In genomic region chr2:215417400-215417951, GRCh38 we compare ENCODE assay signal across 1 cellular context.
TF ChIP-seq lines count a peak whose summit lies in the region.

No MANE protein-coding gene starts in this region.

TF ChIP-seq in HepG2, 621 proteins besides CTCF, POLR2A, EP300 and RAD21 (continued from another document and continues in another):
- TF ChIP-seq, protein P1, sequence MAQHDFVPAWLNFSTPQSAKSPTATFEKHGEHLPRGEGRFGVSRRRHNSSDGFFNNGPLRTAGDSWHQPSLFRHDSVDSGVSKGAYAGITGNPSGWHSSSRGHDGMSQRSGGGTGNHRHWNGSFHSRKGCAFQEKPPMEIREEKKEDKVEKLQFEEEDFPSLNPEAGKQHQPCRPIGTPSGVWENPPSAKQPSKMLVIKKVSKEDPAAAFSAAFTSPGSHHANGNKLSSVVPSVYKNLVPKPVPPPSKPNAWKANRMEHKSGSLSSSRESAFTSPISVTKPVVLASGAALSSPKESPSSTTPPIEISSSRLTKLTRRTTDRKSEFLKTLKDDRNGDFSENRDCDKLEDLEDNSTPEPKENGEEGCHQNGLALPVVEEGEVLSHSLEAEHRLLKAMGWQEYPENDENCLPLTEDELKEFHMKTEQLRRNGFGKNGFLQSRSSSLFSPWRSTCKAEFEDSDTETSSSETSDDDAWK (CRISPR knock-in tag; IDR thresholded peaks at IDR 0.05) = no peak
- TF ChIP-seq HOXA9 (CRISPR knock-in tag; IDR thresholded peaks at IDR 0.05; ENCODE audit: borderline replicate concordance) = no peak
- TF ChIP-seq ZFAT (CRISPR knock-in tag; conservative IDR thresholded peaks at IDR 0.05) = no peak
- no peak for TF ChIP-seq THYN1 (CRISPR knock-in tag; IDR thresholded peaks at IDR 0.05; ENCODE audit: borderline replicate concordance, low read depth)
- TF ChIP-seq KAT7 (CRISPR knock-in tag; IDR thresholded peaks at IDR 0.05; ENCODE audit: borderline replicate concordance) = no peak
- TF ChIP-seq, protein P2, sequence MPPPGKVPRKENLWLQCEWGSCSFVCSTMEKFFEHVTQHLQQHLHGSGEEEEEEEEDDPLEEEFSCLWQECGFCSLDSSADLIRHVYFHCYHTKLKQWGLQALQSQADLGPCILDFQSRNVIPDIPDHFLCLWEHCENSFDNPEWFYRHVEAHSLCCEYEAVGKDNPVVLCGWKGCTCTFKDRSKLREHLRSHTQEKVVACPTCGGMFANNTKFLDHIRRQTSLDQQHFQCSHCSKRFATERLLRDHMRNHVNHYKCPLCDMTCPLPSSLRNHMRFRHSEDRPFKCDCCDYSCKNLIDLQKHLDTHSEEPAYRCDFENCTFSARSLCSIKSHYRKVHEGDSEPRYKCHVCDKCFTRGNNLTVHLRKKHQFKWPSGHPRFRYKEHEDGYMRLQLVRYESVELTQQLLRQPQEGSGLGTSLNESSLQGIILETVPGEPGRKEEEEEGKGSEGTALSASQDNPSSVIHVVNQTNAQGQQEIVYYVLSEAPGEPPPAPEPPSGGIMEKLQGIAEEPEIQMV (CRISPR knock-in tag; IDR thresholded peaks at IDR 0.05; ENCODE audit: low read depth) = no peak
- peak; percentile 93 for TF ChIP-seq HNF4G (IDR thresholded peaks at IDR 0.05; ENCODE audit: borderline replicate concordance, low read depth, low read length)
- peak; percentile 90 for TF ChIP-seq HNF4G (CRISPR knock-in tag; IDR thresholded peaks at IDR 0.05; ENCODE audit: borderline replicate concordance, low read depth)
- no peak for TF ChIP-seq CAMTA2 (CRISPR knock-in tag; IDR thresholded peaks at IDR 0.05; ENCODE audit: borderline replicate concordance)
- no peak for TF ChIP-seq SIN3A (IDR thresholded peaks at IDR 0.05; ENCODE audit: borderline replicate concordance, low read depth, low read length)
- TF ChIP-seq YEATS2 (CRISPR knock-in tag; IDR thresholded peaks at IDR 0.05; ENCODE audit: borderline replicate concordance) = no peak
- TF ChIP-seq YEATS4 (CRISPR knock-in tag; IDR thresholded peaks at IDR 0.05; ENCODE audit: borderline replicate concordance) = peak; percentile 35; the same call in 1 of the 2 replicates
- peak; percentile 55 for TF ChIP-seq CEBPG (CRISPR knock-in tag; IDR thresholded peaks at IDR 0.05)
- no peak for TF ChIP-seq FOXO4 (CRISPR knock-in tag; conservative IDR thresholded peaks at IDR 0.05)
- TF ChIP-seq, protein P3, sequence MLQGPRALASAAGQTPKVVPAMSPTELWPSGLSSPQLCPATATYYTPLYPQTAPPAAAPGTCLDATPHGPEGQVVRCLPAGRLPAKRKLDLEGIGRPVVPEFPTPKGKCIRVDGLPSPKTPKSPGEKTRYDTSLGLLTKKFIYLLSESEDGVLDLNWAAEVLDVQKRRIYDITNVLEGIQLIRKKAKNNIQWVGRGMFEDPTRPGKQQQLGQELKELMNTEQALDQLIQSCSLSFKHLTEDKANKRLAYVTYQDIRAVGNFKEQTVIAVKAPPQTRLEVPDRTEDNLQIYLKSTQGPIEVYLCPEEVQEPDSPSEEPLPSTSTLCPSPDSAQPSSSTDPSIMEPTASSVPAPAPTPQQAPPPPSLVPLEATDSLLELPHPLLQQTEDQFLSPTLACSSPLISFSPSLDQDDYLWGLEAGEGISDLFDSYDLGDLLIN (CRISPR knock-in tag; IDR thresholded peaks at IDR 0.05; ENCODE audit: borderline replicate concordance) = no peak
- TF ChIP-seq HBP1 (CRISPR knock-in tag; IDR thresholded peaks at IDR 0.05; ENCODE audit: low read depth) = no peak
- peak; percentile 50 for TF ChIP-seq PHF21A (CRISPR knock-in tag; IDR thresholded peaks at IDR 0.05)
- no peak for TF ChIP-seq ZNF441 (CRISPR knock-in tag; IDR thresholded peaks at IDR 0.05; ENCODE audit: borderline replicate concordance)
- TF ChIP-seq RBM39 (IDR thresholded peaks at IDR 0.05; ENCODE audit: low read depth, low read length, poor library complexity, severe bottlenecking) = no peak
- no peak for TF ChIP-seq KDM5A (IDR thresholded peaks at IDR 0.05; ENCODE audit: borderline replicate concordance, low read length)
- TF ChIP-seq MAFF (IDR thresholded peaks at IDR 0.05; ENCODE audit: low read depth, low read length) = peak; percentile 67
- TF ChIP-seq, protein P4, sequence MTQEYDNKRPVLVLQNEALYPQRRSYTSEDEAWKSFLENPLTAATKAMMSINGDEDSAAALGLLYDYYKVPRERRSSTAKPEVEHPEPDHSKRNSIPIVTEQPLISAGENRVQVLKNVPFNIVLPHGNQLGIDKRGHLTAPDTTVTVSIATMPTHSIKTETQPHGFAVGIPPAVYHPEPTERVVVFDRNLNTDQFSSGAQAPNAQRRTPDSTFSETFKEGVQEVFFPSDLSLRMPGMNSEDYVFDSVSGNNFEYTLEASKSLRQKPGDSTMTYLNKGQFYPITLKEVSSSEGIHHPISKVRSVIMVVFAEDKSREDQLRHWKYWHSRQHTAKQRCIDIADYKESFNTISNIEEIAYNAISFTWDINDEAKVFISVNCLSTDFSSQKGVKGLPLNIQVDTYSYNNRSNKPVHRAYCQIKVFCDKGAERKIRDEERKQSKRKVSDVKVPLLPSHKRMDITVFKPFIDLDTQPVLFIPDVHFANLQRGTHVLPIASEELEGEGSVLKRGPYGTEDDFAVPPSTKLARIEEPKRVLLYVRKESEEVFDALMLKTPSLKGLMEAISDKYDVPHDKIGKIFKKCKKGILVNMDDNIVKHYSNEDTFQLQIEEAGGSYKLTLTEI (CRISPR knock-in tag; conservative IDR thresholded peaks at IDR 0.05) = no peak
- no peak for TF ChIP-seq ZNF224 (CRISPR knock-in tag; IDR thresholded peaks at IDR 0.05)
- TF ChIP-seq, protein P5, sequence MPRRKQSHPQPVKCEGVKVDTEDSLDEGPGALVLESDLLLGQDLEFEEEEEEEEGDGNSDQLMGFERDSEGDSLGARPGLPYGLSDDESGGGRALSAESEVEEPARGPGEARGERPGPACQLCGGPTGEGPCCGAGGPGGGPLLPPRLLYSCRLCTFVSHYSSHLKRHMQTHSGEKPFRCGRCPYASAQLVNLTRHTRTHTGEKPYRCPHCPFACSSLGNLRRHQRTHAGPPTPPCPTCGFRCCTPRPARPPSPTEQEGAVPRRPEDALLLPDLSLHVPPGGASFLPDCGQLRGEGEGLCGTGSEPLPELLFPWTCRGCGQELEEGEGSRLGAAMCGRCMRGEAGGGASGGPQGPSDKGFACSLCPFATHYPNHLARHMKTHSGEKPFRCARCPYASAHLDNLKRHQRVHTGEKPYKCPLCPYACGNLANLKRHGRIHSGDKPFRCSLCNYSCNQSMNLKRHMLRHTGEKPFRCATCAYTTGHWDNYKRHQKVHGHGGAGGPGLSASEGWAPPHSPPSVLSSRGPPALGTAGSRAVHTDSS (CRISPR knock-in tag; conservative IDR thresholded peaks at IDR 0.05) = no peak
- TF ChIP-seq, protein P6, sequence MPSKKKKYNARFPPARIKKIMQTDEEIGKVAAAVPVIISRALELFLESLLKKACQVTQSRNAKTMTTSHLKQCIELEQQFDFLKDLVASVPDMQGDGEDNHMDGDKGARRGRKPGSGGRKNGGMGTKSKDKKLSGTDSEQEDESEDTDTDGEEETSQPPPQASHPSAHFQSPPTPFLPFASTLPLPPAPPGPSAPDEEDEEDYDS (CRISPR knock-in tag; IDR thresholded peaks at IDR 0.05) = peak; percentile 43; the same call in 1 of the 2 replicates
- no peak for TF ChIP-seq ZNF253 (CRISPR knock-in tag; IDR thresholded peaks at IDR 0.05; ENCODE audit: borderline replicate concordance)
- TF ChIP-seq ZNF557 (CRISPR knock-in tag; IDR thresholded peaks at IDR 0.05) = 0 out of 2 replicates have a peak, but pooled peaks have one; percentile 44
- TF ChIP-seq TCF7L2 (IDR thresholded peaks at IDR 0.05; ENCODE audit: low read depth, low read length) = peak; percentile 85
- 0 out of 2 replicates have a peak, but pooled peaks have one; percentile 66 for TF ChIP-seq ZNF788 (CRISPR knock-in tag; IDR thresholded peaks at IDR 0.05; ENCODE audit: borderline replicate concordance)
- TF ChIP-seq KLF16 (CRISPR knock-in tag; IDR thresholded peaks at IDR 0.05) = peak in 1 of 2 experiments; percentile 83; a peak in 2 of 4 replicates
- TF ChIP-seq, protein P7, sequence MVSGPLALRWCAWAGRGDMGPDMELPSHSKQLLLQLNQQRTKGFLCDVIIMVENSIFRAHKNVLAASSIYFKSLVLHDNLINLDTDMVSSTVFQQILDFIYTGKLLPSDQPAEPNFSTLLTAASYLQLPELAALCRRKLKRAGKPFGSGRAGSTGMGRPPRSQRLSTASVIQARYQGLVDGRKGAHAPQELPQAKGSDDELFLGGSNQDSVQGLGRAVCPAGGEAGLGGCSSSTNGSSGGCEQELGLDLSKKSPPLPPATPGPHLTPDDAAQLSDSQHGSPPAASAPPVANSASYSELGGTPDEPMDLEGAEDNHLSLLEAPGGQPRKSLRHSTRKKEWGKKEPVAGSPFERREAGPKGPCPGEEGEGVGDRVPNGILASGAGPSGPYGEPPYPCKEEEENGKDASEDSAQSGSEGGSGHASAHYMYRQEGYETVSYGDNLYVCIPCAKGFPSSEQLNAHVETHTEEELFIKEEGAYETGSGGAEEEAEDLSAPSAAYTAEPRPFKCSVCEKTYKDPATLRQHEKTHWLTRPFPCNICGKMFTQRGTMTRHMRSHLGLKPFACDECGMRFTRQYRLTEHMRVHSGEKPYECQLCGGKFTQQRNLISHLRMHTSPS (CRISPR knock-in tag; IDR thresholded peaks at IDR 0.05; ENCODE audit: low read depth) = no peak
- peak; percentile 77 for TF ChIP-seq RBFOX2 (IDR thresholded peaks at IDR 0.05; ENCODE audit: low read depth, low read length)
- TF ChIP-seq FOXM1 (CRISPR knock-in tag; IDR thresholded peaks at IDR 0.05) = no peak
- TF ChIP-seq, protein P8, sequence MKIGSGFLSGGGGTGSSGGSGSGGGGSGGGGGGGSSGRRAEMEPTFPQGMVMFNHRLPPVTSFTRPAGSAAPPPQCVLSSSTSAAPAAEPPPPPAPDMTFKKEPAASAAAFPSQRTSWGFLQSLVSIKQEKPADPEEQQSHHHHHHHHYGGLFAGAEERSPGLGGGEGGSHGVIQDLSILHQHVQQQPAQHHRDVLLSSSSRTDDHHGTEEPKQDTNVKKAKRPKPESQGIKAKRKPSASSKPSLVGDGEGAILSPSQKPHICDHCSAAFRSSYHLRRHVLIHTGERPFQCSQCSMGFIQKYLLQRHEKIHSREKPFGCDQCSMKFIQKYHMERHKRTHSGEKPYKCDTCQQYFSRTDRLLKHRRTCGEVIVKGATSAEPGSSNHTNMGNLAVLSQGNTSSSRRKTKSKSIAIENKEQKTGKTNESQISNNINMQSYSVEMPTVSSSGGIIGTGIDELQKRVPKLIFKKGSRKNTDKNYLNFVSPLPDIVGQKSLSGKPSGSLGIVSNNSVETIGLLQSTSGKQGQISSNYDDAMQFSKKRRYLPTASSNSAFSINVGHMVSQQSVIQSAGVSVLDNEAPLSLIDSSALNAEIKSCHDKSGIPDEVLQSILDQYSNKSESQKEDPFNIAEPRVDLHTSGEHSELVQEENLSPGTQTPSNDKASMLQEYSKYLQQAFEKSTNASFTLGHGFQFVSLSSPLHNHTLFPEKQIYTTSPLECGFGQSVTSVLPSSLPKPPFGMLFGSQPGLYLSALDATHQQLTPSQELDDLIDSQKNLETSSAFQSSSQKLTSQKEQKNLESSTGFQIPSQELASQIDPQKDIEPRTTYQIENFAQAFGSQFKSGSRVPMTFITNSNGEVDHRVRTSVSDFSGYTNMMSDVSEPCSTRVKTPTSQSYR (CRISPR knock-in tag; IDR thresholded peaks at IDR 0.05; ENCODE audit: borderline replicate concordance) = no peak
- TF ChIP-seq, protein P9, sequence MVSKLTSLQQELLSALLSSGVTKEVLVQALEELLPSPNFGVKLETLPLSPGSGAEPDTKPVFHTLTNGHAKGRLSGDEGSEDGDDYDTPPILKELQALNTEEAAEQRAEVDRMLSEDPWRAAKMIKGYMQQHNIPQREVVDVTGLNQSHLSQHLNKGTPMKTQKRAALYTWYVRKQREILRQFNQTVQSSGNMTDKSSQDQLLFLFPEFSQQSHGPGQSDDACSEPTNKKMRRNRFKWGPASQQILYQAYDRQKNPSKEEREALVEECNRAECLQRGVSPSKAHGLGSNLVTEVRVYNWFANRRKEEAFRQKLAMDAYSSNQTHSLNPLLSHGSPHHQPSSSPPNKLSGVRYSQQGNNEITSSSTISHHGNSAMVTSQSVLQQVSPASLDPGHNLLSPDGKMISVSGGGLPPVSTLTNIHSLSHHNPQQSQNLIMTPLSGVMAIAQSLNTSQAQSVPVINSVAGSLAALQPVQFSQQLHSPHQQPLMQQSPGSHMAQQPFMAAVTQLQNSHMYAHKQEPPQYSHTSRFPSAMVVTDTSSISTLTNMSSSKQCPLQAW (CRISPR knock-in tag; IDR thresholded peaks at IDR 0.05) = peak; percentile 91
- no peak for TF ChIP-seq ZNF317 (CRISPR knock-in tag; IDR thresholded peaks at IDR 0.05)
- TF ChIP-seq, protein P10, sequence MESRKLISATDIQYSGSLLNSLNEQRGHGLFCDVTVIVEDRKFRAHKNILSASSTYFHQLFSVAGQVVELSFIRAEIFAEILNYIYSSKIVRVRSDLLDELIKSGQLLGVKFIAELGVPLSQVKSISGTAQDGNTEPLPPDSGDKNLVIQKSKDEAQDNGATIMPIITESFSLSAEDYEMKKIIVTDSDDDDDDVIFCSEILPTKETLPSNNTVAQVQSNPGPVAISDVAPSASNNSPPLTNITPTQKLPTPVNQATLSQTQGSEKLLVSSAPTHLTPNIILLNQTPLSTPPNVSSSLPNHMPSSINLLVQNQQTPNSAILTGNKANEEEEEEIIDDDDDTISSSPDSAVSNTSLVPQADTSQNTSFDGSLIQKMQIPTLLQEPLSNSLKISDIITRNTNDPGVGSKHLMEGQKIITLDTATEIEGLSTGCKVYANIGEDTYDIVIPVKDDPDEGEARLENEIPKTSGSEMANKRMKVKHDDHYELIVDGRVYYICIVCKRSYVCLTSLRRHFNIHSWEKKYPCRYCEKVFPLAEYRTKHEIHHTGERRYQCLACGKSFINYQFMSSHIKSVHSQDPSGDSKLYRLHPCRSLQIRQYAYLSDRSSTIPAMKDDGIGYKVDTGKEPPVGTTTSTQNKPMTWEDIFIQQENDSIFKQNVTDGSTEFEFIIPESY (CRISPR knock-in tag; IDR thresholded peaks at IDR 0.05) = peak; percentile 13; the same call in 1 of the 2 replicates
- TF ChIP-seq ATAD3A (CRISPR knock-in tag; IDR thresholded peaks at IDR 0.05) = no peak
- peak; percentile 54; the same call in 1 of the 2 replicates for TF ChIP-seq ZNF580 (CRISPR knock-in tag; IDR thresholded peaks at IDR 0.05; ENCODE audit: borderline replicate concordance, low read depth)
- TF ChIP-seq SNAI1 (CRISPR knock-in tag; IDR thresholded peaks at IDR 0.05; ENCODE audit: borderline replicate concordance) = no peak
